In genomic region chr1:169523904-169524303, GRCh38 we compare ENCODE assay signal across 17 cellular contexts. TPM values are rescaled to one million over a fixed set of nuclear protein-coding genes. Genes with fewer than 3 reads are reported as not detected.
DNase-seq lines count a peak whose midpoint lies in the region; ATAC-seq and TF ChIP-seq lines count a peak whose summit lies in the region.
"Had no signal": no experiment of that assay in that cellular context is flagged by ENCODE, and none has a peak within 500 bp of the region (broad histone marks: within the 10 kb centered on the region; RNA-seq: fewer than 3 reads in every experiment).

No MANE protein-coding gene starts in this region.

- no peak overlapping the region for H3K9ac ChIP-seq in liver (ENCODE audit: low read depth in 1 of 2, low read length in 2 of 2)
- H3K9ac ChIP-seq: BLaER1 had no signal

- H3K9me3 Mint-ChIP-seq in activated T-helper 17 cell treated with anti-CD3 and anti-CD28 coated beads, Interleukin-2, amount 50 U/mL, for 72 hours: no peaks in the 10 kb centered on the region
- H3K9me3 Mint-ChIP-seq: CD4-positive, CD25-positive, alpha-beta regulatory T cell; CD8-positive, alpha-beta T cell had no signal

- H3K4me1 Mint-ChIP-seq in activated T-helper 17 cell treated with anti-CD3 and anti-CD28 coated beads, Interleukin-2, amount 50 U/mL, for 72 hours: peaks cover 3% of the 10 kb centered on the region

- H3K36me3 Mint-ChIP-seq in activated T-helper 17 cell treated with anti-CD3 and anti-CD28 coated beads, Interleukin-2, amount 50 U/mL, for 72 hours (ENCODE audit: low read depth): no peaks in the 10 kb centered on the region
- H3K36me3 Mint-ChIP-seq: CD8-positive, alpha-beta T cell had no signal

- no peak for TF ChIP-seq POLR2A in GM18505 (IDR thresholded peaks at IDR 0.05; ENCODE audit: borderline replicate concordance, extremely low read depth, insufficient read depth, insufficient read length)

- H3K4me3 Mint-ChIP-seq in activated T-helper 17 cell treated with anti-CD3 and anti-CD28 coated beads, Interleukin-2, amount 50 U/mL, for 72 hours: no peak overlapping the region
- H3K4me3 Mint-ChIP-seq: CD4-positive, CD25-positive, alpha-beta regulatory T cell; CD8-positive, alpha-beta T cell had no signal

- peaks cover 4 to 16% (median 11%) of the 10 kb centered on the region in 4 donors for H3K4me1 ChIP-seq in liver (ENCODE audit: control insufficient read depth in 4 of 4, insufficient read depth in 4 of 4, low read length in 3 of 4)
- H3K4me1 ChIP-seq: BLaER1 had no signal

- no peak for ATAC-seq in activated T-helper 17 cell treated with anti-CD3 and anti-CD28 coated beads, Interleukin-2, amount 50 U/mL, for 72 hours (replicated peaks)
- no peak for ATAC-seq in GM18505 (IDR thresholded peaks at IDR 0.05; ENCODE audit: unreplicated experiment)
- ATAC-seq: CD8-positive, alpha-beta T cell had no signal

- TF ChIP-seq RAD21 in liver (IDR thresholded peaks at IDR 0.05): peak; percentile 31 to 48

- no peak for TF ChIP-seq CTCF in liver (IDR thresholded peaks at IDR 0.05; ENCODE audit: low read depth, low read length, missing input control)

- DNase-seq in HuH-7.5 (ENCODE audit: low spot score) (peak; percentile 4), KG1 (lab: John Stamatoyannopoulos, UW) (no peak), islet precursor cell (no peak)
- DNase-seq: Caco-2; CD4-positive, CD25-positive, alpha-beta regulatory T cell; CD8-positive, alpha-beta T cell; DMS153; DMS79 treated with DMSO at 0.1 percent for 48 hours; GF-D8; GOT3; H7; HCEC 1CT had no signal

- H3K27ac Mint-ChIP-seq in activated T-helper 17 cell treated with anti-CD3 and anti-CD28 coated beads, Interleukin-2, amount 50 U/mL, for 72 hours: peak overlapping the region; percentile 30
- H3K27ac Mint-ChIP-seq: CD8-positive, alpha-beta T cell had no signal

- no peaks in the 10 kb centered on the region for H3K27me3 ChIP-seq in liver (ENCODE audit: control insufficient read depth in 4 of 4, insufficient read depth in 4 of 4, low read length in 3 of 4)
- H3K27me3 ChIP-seq: BLaER1 had no signal

- H3K27me3 Mint-ChIP-seq in activated T-helper 17 cell treated with anti-CD3 and anti-CD28 coated beads, Interleukin-2, amount 50 U/mL, for 72 hours: no peaks in the 10 kb centered on the region
- H3K27me3 Mint-ChIP-seq: CD4-positive, CD25-positive, alpha-beta regulatory T cell had no signal

- peaks cover 12 to 64% (median 53%) of the 10 kb centered on the region in 4 donors for H3K36me3 ChIP-seq in liver (ENCODE audit: control insufficient read depth in 4 of 4, insufficient read depth in 3 of 4, low read depth in 1 of 4, low read length in 3 of 4)
- H3K36me3 ChIP-seq: BLaER1 had no signal

- H3K4me3 ChIP-seq in liver (ENCODE audit: low read depth in 1 of 3, low read length in 3 of 3): no peak overlapping the region
- H3K4me3 ChIP-seq: BLaER1 had no signal

- H3K9me3 ChIP-seq in liver (ENCODE audit: control insufficient read depth in 4 of 4, low read length in 3 of 4): no peaks in the 10 kb centered on the region
- H3K9me3 ChIP-seq: BLaER1, Caco-2 had no signal

- H3K27ac ChIP-seq in liver (ENCODE audit: low read depth in 1 of 2, low read length in 2 of 2): no peak overlapping the region
- H3K27ac ChIP-seq: BLaER1, C4-2B had no signal

TF ChIP-seq in liver, 16 proteins besides CTCF, POLR2A, EP300 and RAD21:
- TF ChIP-seq REST (IDR thresholded peaks at IDR 0.05) (peak; percentile 16), HNF4A (conservative IDR thresholded peaks at IDR 0.05) (peak; percentile 59 to 64), FOXA1 (IDR thresholded peaks at IDR 0.05) (no peak), YY1 (IDR thresholded peaks at IDR 0.05) (peak; percentile 43), TAF1 (conservative IDR thresholded peaks at IDR 0.05) (no peak), RXRA (IDR thresholded peaks at IDR 0.05) (peak; percentile 52 to 63), SP1 (IDR thresholded peaks at IDR 0.05) (peak; percentile 29), JUND (IDR thresholded peaks at IDR 0.05) (peak in 1 of 2 donors; percentile 27), HNF4G (IDR thresholded peaks at IDR 0.05) (peak; percentile 21), NR2F2 (IDR thresholded peaks at IDR 0.05) (peak; percentile 58)
- TF ChIP-seq, protein P1, sequence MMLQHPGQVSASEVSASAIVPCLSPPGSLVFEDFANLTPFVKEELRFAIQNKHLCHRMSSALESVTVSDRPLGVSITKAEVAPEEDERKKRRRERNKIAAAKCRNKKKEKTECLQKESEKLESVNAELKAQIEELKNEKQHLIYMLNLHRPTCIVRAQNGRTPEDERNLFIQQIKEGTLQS (IDR thresholded peaks at IDR 0.05): peak; percentile 94

RNA-seq across cellular contexts. Expression of gene SLC19A2, which starts 38.2 kb away (rescaled TPM):
- total RNA-seq in activated T-helper 17 cell treated with anti-CD3 and anti-CD28 coated beads, Interleukin-2, amount 50 U/mL, for 72 hours: 10 to 100 TPM in 1 of 2 donors, 1 to 10 TPM in 1; 9.1 to 13.9 TPM
- 10 to 100 TPM; 14.3 to 18.7 TPM for total RNA-seq in liver
- polyA plus RNA-seq in liver: 1 to 10 TPM; 4.8 to 5.3 TPM
